ENCODE assay signal across 26 cellular contexts in genomic region chr1:23362218-23362713, GRCh38. TPM values are rescaled to one million over a fixed set of nuclear protein-coding genes. Genes with fewer than 3 reads are reported as not detected.
DNase-seq lines count a peak whose midpoint lies in the region; ATAC-seq, FAIRE-seq and TF ChIP-seq lines count a peak whose summit lies in the region.
"Had no signal": no experiment of that assay in that cellular context is flagged by ENCODE, and none has a peak within 500 bp of the region (broad histone marks: within the 10 kb centered on the region; RNA-seq: fewer than 3 reads in every experiment).

No MANE protein-coding gene starts in this region.

- TF ChIP-seq RAD21 in GM12878 (IDR thresholded peaks at IDR 0.05; ENCODE audit: insufficient read depth, low read depth, low read length) = no peak

- ATAC-seq in GM12878 (no peak), GM21528 (IDR thresholded peaks at IDR 0.05; ENCODE audit: low FRiP score, unreplicated experiment) (no peak), GM18502 (IDR thresholded peaks at IDR 0.05; ENCODE audit: poor library complexity, unreplicated experiment) (no peak)
- ATAC-seq: naive thymus-derived CD8-positive, alpha-beta T cell had no signal

- H3K9me3 ChIP-seq in GM12878 (replicated peaks; ENCODE audit: control insufficient read depth, insufficient read depth, low read length) = peaks cover 31% of the 10 kb centered on the region
- H3K9me3 ChIP-seq in neural progenitor cell (ENCODE audit: low read depth) = peaks cover 61% of the 10 kb centered on the region

- intact Hi-C loops in Calu3 (cut with micrococcal nuclease; ENCODE audit: unreplicated experiment) = no loop called here
- intact Hi-C loops in GM12878 (cut with micrococcal nuclease; ENCODE audit: unreplicated experiment) = no loop called here

- in situ Hi-C loops in GM12878 (cut with MboI) = no loop called here

- RAD21 ChIA-PET in GM12878 (lab: Charles Lee; ENCODE audit: unreplicated experiment) = no interaction called here

- WGBS in GM12878 (ENCODE audit: insufficient coverage, insufficient replicate concordance, low lambda C conversion rate, missing lambda C conversion rate) = 94% methylated on average over 13 of the region's 13 CpGs

- no peaks in the 10 kb centered on the region for H3K27me3 ChIP-seq in GM12878 (replicated peaks in 1 of 2; ENCODE audit: control insufficient read depth in 2 of 2, insufficient read depth in 2 of 2, low read length in 1 of 2)
- H3K27me3 ChIP-seq in neural progenitor cell = peaks cover 68% of the 10 kb centered on the region
- H3K27me3 ChIP-seq: brain microvascular endothelial cell, colonic mucosa had no signal

- H3K4me2 ChIP-seq in GM12878 (ENCODE audit: control insufficient read depth, insufficient read depth) = no peak overlapping the region
- no peak overlapping the region for H3K4me2 ChIP-seq in neural progenitor cell
- H3K4me2 ChIP-seq: PC-9 had no signal

- H3K79me2 ChIP-seq in GM12878 (ENCODE audit: control insufficient read depth, insufficient read depth, low read length) (no peaks in the 10 kb centered on the region), neural progenitor cell (ENCODE audit: low read depth) (peaks cover 5% of the 10 kb centered on the region)

- H3K36me3 Mint-ChIP-seq in Calu3 (ENCODE audit: insufficient read depth, unreplicated experiment) (peaks cover 44% of the 10 kb centered on the region), neural progenitor cell (peaks cover 83% of the 10 kb centered on the region)

- BruUV-seq in Calu3 (replicated peaks; lab: Mats Ljungman, UMichigan) (no TSS peak), GM12878 (replicated peaks; lab: Mats Ljungman, UMichigan) (no TSS peak)

- peaks cover 11% of the 10 kb centered on the region for H3F3A ChIP-seq in neural progenitor cell (ENCODE audit: low read depth)

- no peaks in the 10 kb centered on the region for H4K20me1 ChIP-seq in GM12878 (ENCODE audit: control insufficient read depth, insufficient read depth)
- no peaks in the 10 kb centered on the region for H4K20me1 ChIP-seq in neural progenitor cell (ENCODE audit: low read depth)

- H3K4me1 ChIP-seq in GM12878 (ENCODE audit: control insufficient read depth, insufficient read depth, low read length) (no peaks in the 10 kb centered on the region), neural progenitor cell (peaks cover 5% of the 10 kb centered on the region)
- H3K4me1 ChIP-seq: parathyroid adenoma had no signal

- no peak overlapping the region for H3K4me3 Mint-ChIP-seq in Calu3 (ENCODE audit: low read depth, unreplicated experiment)
- no peak overlapping the region for H3K4me3 Mint-ChIP-seq in neural progenitor cell
- H3K4me3 Mint-ChIP-seq: activated naive CD8-positive, alpha-beta T cell treated with anti-CD3 and anti-CD28 coated beads, Interleukin-2, amount 10 ng/mL, durations not matched to agents 7 days and 5 days; activated T-helper 1 cell treated with anti-CD3 and anti-CD28 coated beads, Interleukin-12 subunit alpha, Interleukin-12 subunit beta, Interleukin-2, Interleukin-4 antibody, amounts not matched to agents 30 ng/mL and 10 ng/mL and 1 ng/mL, durations not matched to agents 14 hours and 24 hours and 36 hours; memory B cell; naive thymus-derived CD8-positive, alpha-beta T cell; stimulated activated naive CD8-positive, alpha-beta T cell treated with anti-CD3 and anti-CD28 coated beads, Interleukin-15, Interleukin-2, amounts not matched to agents 100 ng/mL and 50 ng/mL, for 24 hours; T-helper 1 cell treated with Interleukin-12 subunit alpha and Interleukin-12 subunit beta and Interleukin-4 antibody, amounts not matched to agents 30 μg/mL and 1 μg/mL, for 36 hours had no signal

- SMC1A ChIA-PET in GM12878 (lab: Charles Lee; ENCODE audit: uncharacterized antibody, unreplicated experiment) = no interaction called here

- H3K9me3 Mint-ChIP-seq in Calu3 (ENCODE audit: low read depth, unreplicated experiment) (peaks cover 5% of the 10 kb centered on the region), neural progenitor cell (peaks cover 85% of the 10 kb centered on the region)

- CTCF ChIA-PET in Calu3 (lab: Charles Lee) = no interaction called here
- CTCF ChIA-PET in GM12878 (lab: Yijun Ruan, JAX) = interaction anchor here (1.0 kb wide), 1 partner anchor 18 kb away, joined by 5 read pairs; the partner anchor contains the start of gene HNRNPR

- H2AFZ ChIP-seq in GM12878 (ENCODE audit: control insufficient read depth, low read depth, low read length) = no peak overlapping the region
- H2AFZ ChIP-seq in neural progenitor cell (replicated peaks) = no peak overlapping the region
- H2AFZ ChIP-seq: parathyroid adenoma, PC-9 had no signal

- TF ChIP-seq POLR2A in GM12878 (IDR thresholded peaks at IDR 0.05; ENCODE audit: low read depth, low read length) = no peak

- H3K4me3 ChIP-seq in GM12878 = no peak overlapping the region
- H3K4me3 ChIP-seq in neural progenitor cell = peak overlapping the region; percentile 0
- H3K4me3 ChIP-seq: colonic mucosa, PC-9 had no signal

- no peak for TF ChIP-seq CTCF in Calu3 (IDR thresholded peaks at IDR 0.05; ENCODE audit: unreplicated experiment)
- no peak for TF ChIP-seq CTCF in GM12878 (IDR thresholded peaks at IDR 0.05 in 2 of 3, conservative IDR thresholded peaks at IDR 0.05 in 1 of 3; ENCODE audit: control insufficient read depth in 2 of 3, extremely low read depth in 1 of 3, insufficient read depth in 1 of 3, low read depth in 3 of 3, low read length in 3 of 3)
- TF ChIP-seq CTCF in neural progenitor cell (IDR thresholded peaks at IDR 0.05) = no peak

- TF ChIP-seq EP300 in GM12878 (IDR thresholded peaks at IDR 0.05; ENCODE audit: borderline replicate concordance in 1 of 2, control insufficient read depth in 1 of 2, low read depth in 2 of 2, low read length in 2 of 2) = no peak

- H3K36me3 ChIP-seq in GM12878 (ENCODE audit: control insufficient read depth in 2 of 2, insufficient read depth in 2 of 2, low read length in 1 of 2) (peaks cover 0 to 9% of the 10 kb centered on the region in 2 experiments; a peak in 2 of 4 replicates), neural progenitor cell (peaks cover 44% of the 10 kb centered on the region)

- DNase-seq in NCI-H2171 (lab: John Stamatoyannopoulos, UW) = peak; percentile 21
- no peak for DNase-seq in NCI-H2171 treated with DMSO at 0.1 percent for 48 hours (lab: John Stamatoyannopoulos, UW)
- no peak for DNase-seq in Calu3
- no peak for DNase-seq in GM12878 (ENCODE audit: low read depth, low spot score)
- no peak for DNase-seq in neural progenitor cell (ENCODE audit: low spot score)
- no peak for DNase-seq in NK-92 (lab: John Stamatoyannopoulos, UW; ENCODE audit: unreplicated experiment)
- DNase-seq: activated naive CD8-positive, alpha-beta T cell treated with anti-CD3 and anti-CD28 coated beads, Interleukin-2, amount 10 ng/mL, durations not matched to agents 7 days and 5 days; brain microvascular endothelial cell; C1 segment of cervical spinal cord; colonic mucosa; DMS79; kidney; naive thymus-derived CD8-positive, alpha-beta T cell; NCI-H1105; PC-9; WERI-Rb-1 had no signal

- H3K27ac Mint-ChIP-seq in Calu3 (ENCODE audit: unreplicated experiment) = peak overlapping the region; percentile 15
- H3K27ac Mint-ChIP-seq in neural progenitor cell = no peak overlapping the region
- H3K27ac Mint-ChIP-seq: activated naive CD8-positive, alpha-beta T cell treated with anti-CD3 and anti-CD28 coated beads, Interleukin-2, amount 10 ng/mL, durations not matched to agents 7 days and 5 days; activated T-helper 1 cell treated with anti-CD3 and anti-CD28 coated beads, Interleukin-12 subunit alpha, Interleukin-12 subunit beta, Interleukin-2, Interleukin-4 antibody, amounts not matched to agents 30 ng/mL and 10 ng/mL and 1 ng/mL, durations not matched to agents 14 hours and 24 hours and 36 hours; memory B cell; stimulated activated naive CD8-positive, alpha-beta T cell treated with anti-CD3 and anti-CD28 coated beads, Interleukin-15, Interleukin-2, amounts not matched to agents 100 ng/mL and 50 ng/mL, for 24 hours; T-helper 1 cell treated with Interleukin-12 subunit alpha and Interleukin-12 subunit beta and Interleukin-4 antibody, amounts not matched to agents 30 μg/mL and 1 μg/mL, for 36 hours had no signal

- H3K27me3 Mint-ChIP-seq in Calu3 (ENCODE audit: unreplicated experiment) (no peaks in the 10 kb centered on the region), neural progenitor cell (ENCODE audit: insufficient read depth, low read depth) (peaks cover 14% of the 10 kb centered on the region)
- H3K27me3 Mint-ChIP-seq: activated naive CD8-positive, alpha-beta T cell treated with anti-CD3 and anti-CD28 coated beads, Interleukin-2, amount 10 ng/mL, durations not matched to agents 7 days and 5 days; memory B cell; naive thymus-derived CD8-positive, alpha-beta T cell; stimulated activated naive CD8-positive, alpha-beta T cell treated with anti-CD3 and anti-CD28 coated beads, Interleukin-15, Interleukin-2, amounts not matched to agents 100 ng/mL and 50 ng/mL, for 24 hours had no signal

- no peak for FAIRE-seq in GM12878 (lab: Jason Lieb, UNC)
- FAIRE-seq: A204.1, endothelial cell of umbilical vein, GM18507, kidney had no signal

- POLR2A ChIA-PET in GM12878 (lab: Charles Lee) = no interaction called here

- H3K27ac ChIP-seq in GM12878 (ENCODE audit: control insufficient read depth, insufficient read depth) = no peak overlapping the region
- no peak overlapping the region for H3K27ac ChIP-seq in neural progenitor cell
- H3K27ac ChIP-seq: brain microvascular endothelial cell, colonic mucosa, parathyroid adenoma, PC-9, WERI-Rb-1 had no signal

- no peak overlapping the region for H3K9ac ChIP-seq in GM12878 (ENCODE audit: control insufficient read depth, insufficient read depth, low read length)
- H3K9ac ChIP-seq in neural progenitor cell = no peak overlapping the region
- H3K9ac ChIP-seq: parathyroid adenoma had no signal

- H3K4me1 Mint-ChIP-seq in Calu3 (ENCODE audit: low read depth, unreplicated experiment) = peaks cover 3% of the 10 kb centered on the region
- H3K4me1 Mint-ChIP-seq in neural progenitor cell = peaks cover 17% of the 10 kb centered on the region
- H3K4me1 Mint-ChIP-seq: memory B cell had no signal

RNA-seq across cellular contexts. Expression of gene ZNF436, which starts 7.4 kb away (rescaled TPM):
- total RNA-seq in Calu3 (2022) = 5.8 and 6.1 TPM in 2 replicates
- 11.6 and 13.0 TPM in 2 replicates for total RNA-seq in GM12878 (2013; cell fraction: nucleolus; rRNA removed)
- 3.4 and 3.8 TPM in 2 replicates for total RNA-seq in GM12878 (2014; rRNA removed)
- total RNA-seq in GM12878 (2014; rRNA removed; fragmentation: Illumina TruSeq; extraction: Trizol) = 3.5 and 3.8 TPM in 2 replicates
- 3.1 and 3.2 TPM in 2 replicates for total RNA-seq in GM12878 (2021)
- 1.8 TPM for polyA plus RNA-seq in GM12878 (2011; ENCODE audit: low read depth)
- 4.7 and 6.3 TPM in 2 replicates for polyA plus RNA-seq in GM12878 (2011; rRNA removed)
- 2.2 and 2.6 TPM in 2 replicates for polyA plus RNA-seq in GM12878 (2011; cell fraction: cytosol; rRNA removed)
- 4.5 and 5.6 TPM in 2 replicates for polyA plus RNA-seq in GM12878 (2011; cell fraction: nucleus; rRNA removed)
- 1.7 and 2.9 TPM in 2 replicates for polyA plus RNA-seq in GM12878 (2012)
- 3.4 and 4.5 TPM in 2 replicates for polyA plus RNA-seq in GM12878 (2014; fragmentation: Illumina TruSeq; extraction: Trizol)
- polyA plus RNA-seq in GM12878 (2014; fragmentation: Nextera tagmentation; extraction: Ambion mirVana) = 1 to 10 TPM in 1 of 2 experiments, under 1 TPM in 1; 0.85 to 1.1 TPM
- polyA plus RNA-seq in GM12878 (2014; rRNA removed) = 1.8 and 1.9 TPM in 2 replicates
- polyA plus RNA-seq in GM12878 (2016; fragmentation: Nextera tagmentation; extraction: Ambion mirVana) = 1 to 10 TPM; 2.6 to 2.9 TPM
- polyA minus RNA-seq in GM12878 (2011; rRNA and poly(A)+ RNA removed) = 6.4 and 6.9 TPM in 2 replicates
- polyA minus RNA-seq in GM12878 (2011; cell fraction: cytosol; rRNA and poly(A)+ RNA removed) = 2.3 and 2.5 TPM in 2 replicates
- polyA minus RNA-seq in GM12878 (2011; cell fraction: nucleus; rRNA and poly(A)+ RNA removed) = 5.6 TPM in 2 replicates
- 10.4 and 15.4 TPM in 2 replicates for total RNA-seq in neural progenitor cell (ENCODE audit: low replicate concordance)

RNA-seq across cellular contexts. Expression of gene HNRNPR, which starts 18.2 kb away (rescaled TPM):
- total RNA-seq in Calu3 (2022) (126 TPM in 2 replicates), GM12878 (2014; rRNA removed) (107 and 127 TPM in 2 replicates), GM12878 (2014; rRNA removed; fragmentation: Illumina TruSeq; extraction: Trizol) (230 and 249 TPM in 2 replicates), GM12878 (2021) (190 and 194 TPM in 2 replicates), neural progenitor cell (ENCODE audit: low replicate concordance) (231 and 317 TPM in 2 replicates)
- 201 and 203 TPM in 2 replicates for total RNA-seq in GM12878 (2013; cell fraction: nucleolus; rRNA removed)
- 79.9 TPM for polyA plus RNA-seq in GM12878 (2011; ENCODE audit: low read depth)
- polyA plus RNA-seq in GM12878 (2011; rRNA removed) (279 and 291 TPM in 2 replicates), GM12878 (2014; fragmentation: Illumina TruSeq; extraction: Trizol) (280 and 322 TPM in 2 replicates), GM12878 (2014; fragmentation: Nextera tagmentation; extraction: Ambion mirVana) (100 to 1,000 TPM in 1 of 2 experiments, 10 to 100 TPM in 1; 80.5 to 138 TPM), GM12878 (2014; rRNA removed) (166 and 190 TPM in 2 replicates), GM12878 (2016; fragmentation: Nextera tagmentation; extraction: Ambion mirVana) (100 to 1,000 TPM; 242 to 260 TPM)
- polyA plus RNA-seq in GM12878 (2011; cell fraction: cytosol; rRNA removed) = 104 and 113 TPM in 2 replicates
- polyA plus RNA-seq in GM12878 (2011; cell fraction: nucleus; rRNA removed) = 61.6 and 89.4 TPM in 2 replicates
- 103 and 125 TPM in 2 replicates for polyA plus RNA-seq in GM12878 (2012)
- polyA minus RNA-seq in GM12878 (2011; rRNA and poly(A)+ RNA removed) = 104 and 152 TPM in 2 replicates
- polyA minus RNA-seq in GM12878 (2011; cell fraction: cytosol; rRNA and poly(A)+ RNA removed) = 50.0 and 62.1 TPM in 2 replicates
- 52.5 and 101 TPM in 2 replicates for polyA minus RNA-seq in GM12878 (2011; cell fraction: nucleus; rRNA and poly(A)+ RNA removed)
